16 cellular contexts compared by ENCODE assay signal in the genomic region with DNA sequence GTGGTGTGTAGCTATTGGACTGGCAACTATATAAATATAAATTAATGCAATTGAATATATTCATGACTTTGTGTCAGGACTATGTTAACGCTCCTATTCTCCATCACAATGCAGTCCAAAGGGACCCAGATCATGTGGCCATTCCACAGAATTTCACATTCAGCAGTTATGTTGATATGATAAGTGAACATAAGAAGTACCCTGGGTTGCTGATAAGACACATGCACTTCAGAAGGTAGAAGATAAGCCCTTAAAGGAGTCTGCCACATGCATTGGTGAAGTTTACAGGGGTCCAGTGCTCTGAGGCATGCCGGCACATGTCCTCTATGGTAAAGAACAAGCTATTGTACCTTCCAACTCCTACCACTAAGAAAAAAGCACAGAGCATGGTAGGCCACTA.
A peak's percentile ranks its signal among the peaks of the same experiment; 100 is the strongest.
DNase-seq lines count a peak whose midpoint lies in the region; ATAC-seq, FAIRE-seq and TF ChIP-seq lines count a peak whose summit lies in the region.
"Had no signal": no experiment of that assay in that cellular context is flagged by ENCODE, and none has a peak within 500 bp of the region (broad histone marks: within the 10 kb centered on the region; RNA-seq: fewer than 3 reads in every experiment).

No MANE protein-coding gene starts in this region.

- WGBS in mammary epithelial cell (ENCODE audit: low coverage, missing lambda C conversion rate): 100% methylated on average over 2 of the region's 2 CpGs
- 3% methylated on average over 2 of the region's 2 CpGs for WGBS in K562 (ENCODE audit: insufficient coverage, low coverage, missing lambda C conversion rate)

- H3K4me2 ChIP-seq in mammary epithelial cell (ENCODE audit: insufficient read depth, low read depth, low read length) (no peak overlapping the region), K562 (ENCODE audit: insufficient read depth, low read length) (peak overlapping the region; percentile 51)

- DNase-seq in mammary epithelial cell (no peak), MCF 10A (ENCODE audit: unreplicated experiment) (no peak), OCI-M1 (lab: John Stamatoyannopoulos, UW) (peak; percentile 22), K562 (ENCODE audit: extremely low read depth in 1 of 4, low spot score in 3 of 4) (peak; percentile 49 to 67 (median 61)), NCI-H748 treated with DMSO at 0.1 percent for 48 hours (lab: John Stamatoyannopoulos, UW) (no peak), BE2C (no peak), RCC 7860 (ENCODE audit: low spot score) (no peak)
- DNase-seq in activated CD4-positive, alpha-beta T cell treated with anti-CD3 and anti-CD28 coated beads for 1 hour: no peak
- DNase-seq: ACHN; C1 segment of cervical spinal cord; CD4-positive, alpha-beta T cell; DMS79; IMR-90 had no signal

- FAIRE-seq in K562 (lab: Jason Lieb, UNC) (peak; percentile 29), RCC 7860 (lab: Jason Lieb, UNC) (no peak)
- FAIRE-seq: GM12892, H54, HTR-8/SVneo had no signal

- H4K20me1 ChIP-seq in mammary epithelial cell (ENCODE audit: insufficient read depth, low read length) (no peaks in the 10 kb centered on the region), K562 (replicated peaks; ENCODE audit: control insufficient read depth, insufficient read depth, low read length) (no peaks in the 10 kb centered on the region)

- peak; percentile 7 for ATAC-seq in K562

- H3K4me1 Mint-ChIP-seq in MCF 10A (ENCODE audit: insufficient read depth, unreplicated experiment): peaks cover 16% of the 10 kb centered on the region

- peak; percentile 82 for TF ChIP-seq EP300 in K562 (IDR thresholded peaks at IDR 0.05; ENCODE audit: low read length)

- H3K4me3 ChIP-seq in mammary epithelial cell (replicated peaks in 1 of 3; ENCODE audit: insufficient read depth in 1 of 3, low read depth in 2 of 3, low read length in 3 of 3) (no peak overlapping the region), K562 (no peak overlapping the region), BE2C (ENCODE audit: low read depth, low read length) (no peak overlapping the region)

- H3K79me2 ChIP-seq in mammary epithelial cell (ENCODE audit: insufficient read depth, low read length) (no peaks in the 10 kb centered on the region), K562 (ENCODE audit: control insufficient read depth, insufficient read depth, low read length) (no peaks in the 10 kb centered on the region)

- TF ChIP-seq CTCF in mammary epithelial cell (conservative IDR thresholded peaks at IDR 0.05 in 1 of 2, IDR thresholded peaks at IDR 0.05 in 1 of 2; ENCODE audit: extremely low read depth in 1 of 2, insufficient read depth in 1 of 2, low read depth in 1 of 2, low read length in 2 of 2) (no peak), MCF 10A (IDR thresholded peaks at IDR 0.05; ENCODE audit: unreplicated experiment) (no peak), K562 (IDR thresholded peaks at IDR 0.05 in 2 of 3, conservative IDR thresholded peaks at IDR 0.05 in 1 of 3; ENCODE audit: insufficient read depth in 2 of 3, low read depth in 1 of 3, low read length in 3 of 3) (no peak), BE2C (IDR thresholded peaks at IDR 0.05; ENCODE audit: low read depth, low read length) (no peak)

- intact Hi-C loops in mammary epithelial cell (cut with micrococcal nuclease) (no loop called here), MCF 10A (cut with micrococcal nuclease) (loop anchor here (5.0 to 10.0 kb wide), 2 partner anchors 342 to 765 kb away; no protein-coding TSS in a partner anchor), K562 (cut with micrococcal nuclease) (loop anchor here (2.0 to 10.0 kb wide), 3 partner anchors 70 to 408 kb away; a partner anchor contains a TSS)

- H3K9ac ChIP-seq in mammary epithelial cell (ENCODE audit: insufficient read depth, low read length) (no peak overlapping the region), K562 (ENCODE audit: insufficient read depth in 1 of 2, low read depth in 2 of 2, low read length in 2 of 2) (no peak overlapping the region)

- H3K36me3 ChIP-seq in mammary epithelial cell (ENCODE audit: insufficient read depth, low read length) (no peaks in the 10 kb centered on the region), K562 (ENCODE audit: control insufficient read depth, insufficient read depth, low read length) (no peaks in the 10 kb centered on the region), BE2C (no peaks in the 10 kb centered on the region)

- H3K4me1 ChIP-seq in mammary epithelial cell (ENCODE audit: insufficient read depth, low read length) (no peaks in the 10 kb centered on the region), K562 (replicated peaks in 1 of 2; ENCODE audit: control insufficient read depth in 2 of 2, insufficient read depth in 2 of 2, low read length in 2 of 2) (peaks cover 19 to 35% of the 10 kb centered on the region in 2 experiments), BE2C (no peaks in the 10 kb centered on the region; the same call in 1 of the 2 replicates)

- H3K9me3 Mint-ChIP-seq in MCF 10A (ENCODE audit: unreplicated experiment): no peaks in the 10 kb centered on the region
- H3K9me3 Mint-ChIP-seq: CD4-positive, alpha-beta T cell had no signal

- no peak for TF ChIP-seq POLR2A in K562 (conservative IDR thresholded peaks at IDR 0.05)

- BruUV-seq in mammary epithelial cell (replicated peaks; lab: Mats Ljungman, UMichigan) (no TSS peak), MCF 10A (replicated peaks; lab: Mats Ljungman, UMichigan) (no TSS peak), K562 (replicated peaks; lab: Mats Ljungman, UMichigan) (no TSS peak)

- no peak for TF ChIP-seq RAD21 in K562 (CRISPR knock-in tag; conservative IDR thresholded peaks at IDR 0.05 in 1 of 2, IDR thresholded peaks at IDR 0.05 in 1 of 2)

- H3K9me3 ChIP-seq in mammary epithelial cell (replicated peaks; ENCODE audit: insufficient read depth, low read length): no peaks in the 10 kb centered on the region
- no peaks in the 10 kb centered on the region for H3K9me3 ChIP-seq in K562 (replicated peaks; ENCODE audit: control insufficient read depth, insufficient read depth, low read depth, low read length)
- no peaks in the 10 kb centered on the region for H3K9me3 ChIP-seq in BE2C

- no peak overlapping the region for H3K4me3 Mint-ChIP-seq in MCF 10A (ENCODE audit: unreplicated experiment)
- H3K4me3 Mint-ChIP-seq: CD4-positive, alpha-beta T cell had no signal

- H3K36me3 Mint-ChIP-seq in MCF 10A (ENCODE audit: insufficient read depth, unreplicated experiment): peaks cover 7% of the 10 kb centered on the region

- in situ Hi-C loops in mammary epithelial cell (cut with MboI; ENCODE audit: low sequenced_read_pairs in 2 of 2) (loop anchor here (5.0 kb wide), 2 partner anchors 100 to 105 kb away; a partner anchor contains a TSS), K562 (cut with MboI) (loop anchor here (5.0 kb wide), 1 partner anchor 100 kb away; a partner anchor contains a TSS)

- no peaks in the 10 kb centered on the region for H3K9me1 ChIP-seq in K562 (ENCODE audit: control insufficient read depth, insufficient read depth, low read length)

- POLR2A ChIA-PET in MCF 10A (lab: Yijun Ruan, JAX) (interaction anchor here (0.6 to 10.6 kb wide), 4 partner anchors 102 to 1158 kb away, joined by 3 to 137 read pairs (median 8); a partner anchor contains a TSS), K562 (lab: Yijun Ruan, JAX) (interaction anchor here (0.6 to 2.6 kb wide), 6 partner anchors 14 to 172 kb away, joined by 3 to 7 read pairs (median 4); no protein-coding TSS in a partner anchor)

- H3K27ac ChIP-seq in mammary epithelial cell (ENCODE audit: insufficient read depth, low read depth, low read length): no peak overlapping the region
- H3K27ac ChIP-seq in K562 (ENCODE audit: extremely low read depth, low read depth, low read length): no peak overlapping the region

- no peak overlapping the region for H3K27ac Mint-ChIP-seq in MCF 10A (ENCODE audit: low read depth, unreplicated experiment)
- H3K27ac Mint-ChIP-seq: CD4-positive, alpha-beta T cell had no signal

- CTCF ChIA-PET in mammary epithelial cell (lab: Charles Lee; ENCODE audit: low non-redundant PET) (interaction anchor here (0.5 to 0.7 kb wide), 2 partner anchors 67 to 101 kb away, joined by 4 to 5 read pairs; no protein-coding TSS in a partner anchor), MCF 10A (lab: Yijun Ruan, JAX) (interaction anchor here (0.6 to 16.3 kb wide), 25 partner anchors 10 to 815 kb away, joined by 3 to 456 read pairs (median 5); a partner anchor contains a TSS), K562 (lab: Yijun Ruan, JAX; ENCODE audit: low intra/inter-chr PET ratio) (interaction anchor here (0.8 to 5.8 kb wide), 3 partner anchors 100 to 125 kb away, joined by 3 to 53 read pairs (median 11); a partner anchor contains a TSS)

- no peaks in the 10 kb centered on the region for H3K27me3 Mint-ChIP-seq in MCF 10A (ENCODE audit: insufficient read depth, unreplicated experiment)
- H3K27me3 Mint-ChIP-seq: CD4-positive, alpha-beta T cell had no signal

- H2AFZ ChIP-seq in mammary epithelial cell (ENCODE audit: low read depth, low read length) (peak overlapping the region; percentile 67), K562 (ENCODE audit: low read depth, low read length) (0 out of 2 replicates have a peak overlapping the region, but pooled peaks have one; percentile 26)

- H3K27me3 ChIP-seq in mammary epithelial cell (ENCODE audit: insufficient read depth, low read length): no peaks in the 10 kb centered on the region
- H3K27me3 ChIP-seq in K562 (ENCODE audit: control insufficient read depth in 2 of 2, insufficient read depth in 2 of 2, low read length in 2 of 2): no peaks in the 10 kb centered on the region
- H3K27me3 ChIP-seq in BE2C: no peaks in the 10 kb centered on the region

- dilution Hi-C loops in mammary epithelial cell (cut with HindIII; ENCODE audit: low sequenced_read_pairs): no loop called here

TF ChIP-seq in K562, 482 proteins besides CTCF, POLR2A, EP300 and RAD21 (continues in another document):
- peak in 1 of 2 experiments; percentile 37; a peak in 1 of 4 replicates for TF ChIP-seq RCOR1 (IDR thresholded peaks at IDR 0.05; ENCODE audit: borderline replicate concordance in 1 of 2, low read depth in 2 of 2, low read length in 2 of 2)
- no peak for TF ChIP-seq ZNF232 (CRISPR knock-in tag; IDR thresholded peaks at IDR 0.05)
- TF ChIP-seq SMARCA4 (IDR thresholded peaks at IDR 0.05): peak; percentile 55; the same call in 1 of the 2 replicates
- TF ChIP-seq, protein P1, sequence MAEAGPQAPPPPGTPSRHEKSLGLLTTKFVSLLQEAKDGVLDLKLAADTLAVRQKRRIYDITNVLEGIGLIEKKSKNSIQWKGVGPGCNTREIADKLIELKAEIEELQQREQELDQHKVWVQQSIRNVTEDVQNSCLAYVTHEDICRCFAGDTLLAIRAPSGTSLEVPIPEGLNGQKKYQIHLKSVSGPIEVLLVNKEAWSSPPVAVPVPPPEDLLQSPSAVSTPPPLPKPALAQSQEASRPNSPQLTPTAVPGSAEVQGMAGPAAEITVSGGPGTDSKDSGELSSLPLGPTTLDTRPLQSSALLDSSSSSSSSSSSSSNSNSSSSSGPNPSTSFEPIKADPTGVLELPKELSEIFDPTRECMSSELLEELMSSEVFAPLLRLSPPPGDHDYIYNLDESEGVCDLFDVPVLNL (CRISPR knock-in tag; IDR thresholded peaks at IDR 0.05; ENCODE audit: low read depth): no peak
- TF ChIP-seq PRPF4 (IDR thresholded peaks at IDR 0.05; ENCODE audit: insufficient read depth, low read depth, low read length, poor library complexity, severe bottlenecking): no peak
- TF ChIP-seq ZNF24 (IDR thresholded peaks at IDR 0.05): no peak
- peak; percentile 56; the same call in 1 of the 2 replicates for TF ChIP-seq DPF2 (IDR thresholded peaks at IDR 0.05)
- no peak for TF ChIP-seq NBN (IDR thresholded peaks at IDR 0.05; ENCODE audit: low read depth)

Comparison
In these comparisons a context has a peak if more than half of its experiments do, and no peak if none do; other contexts are left out.
1. DNase-seq: peak in OCI-M1 (single experiment) and K562 (4 of 4); none in mammary epithelial cell (single experiment), MCF 10A (single experiment), activated CD4-positive, alpha-beta T cell treated with anti-CD3 and anti-CD28 coated beads for 1 hour (single experiment), NCI-H748 treated with DMSO at 0.1 percent for 48 hours (single experiment), BE2C (single experiment) and RCC 7860 (single experiment).